In the genomic region with DNA sequence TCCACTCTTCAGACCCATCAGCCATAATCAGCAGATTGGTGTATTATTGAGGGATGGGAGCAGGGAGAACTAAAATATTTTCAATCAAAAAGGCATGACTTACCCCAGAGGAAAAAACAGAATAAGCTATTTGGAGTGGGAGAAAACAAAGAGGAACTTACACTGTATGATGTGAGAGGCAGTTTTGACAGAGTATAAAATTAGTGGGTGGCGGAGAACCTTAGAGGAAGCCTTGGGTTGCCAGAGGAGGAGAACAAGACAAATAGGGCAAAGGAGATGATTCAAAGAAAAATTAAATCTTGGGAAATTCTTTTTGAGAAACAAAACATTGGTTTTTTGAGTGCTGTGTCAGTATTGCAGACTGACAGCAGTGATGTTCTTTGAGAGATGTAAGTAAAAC, we compare ENCODE assay signal across 20 cellular contexts.
"Had no signal": no experiment of that assay in that cellular context is flagged by ENCODE, and none has a peak within 500 bp of the region (broad histone marks: within the 10 kb centered on the region; RNA-seq: fewer than 3 reads in every experiment).

No MANE protein-coding gene starts in this region.

- DNase-seq: activated CD4-positive, alpha-beta T cell treated with anti-CD3 and anti-CD28 coated beads for 48 hours; activated CD4-positive, alpha-beta T cell treated with anti-CD3 and anti-CD28 coated beads, Interleukin-2, amount 50 U/mL, for 48 hours; activated CD8-positive, alpha-beta memory T cell treated with anti-CD3 and anti-CD28 coated beads for 24 hours; activated effector memory CD4-positive, alpha-beta T cell treated with Interleukin-2 at 50 U/mL for 16 hours; activated naive CD4-positive, alpha-beta T cell treated with anti-CD3 and anti-CD28 coated beads for 36 hours; activated naive CD8-positive, alpha-beta T cell treated with anti-CD3 and anti-CD28 coated beads for 36 hours; dorsolateral prefrontal cortex; effector memory CD4-positive, alpha-beta T cell; gastrocnemius medialis; islet precursor cell; left ventricle myocardium superior; mammary epithelial cell; naive B cell; nephron progenitor cell; sigmoid colon; small intestine; stimulated activated CD4-positive, alpha-beta T cell treated with anti-CD3 and anti-CD28 coated beads, Interleukin-4, amount 100 ng/mL, for 24 hours; WERI-Rb-1 had no signal

- ATAC-seq: activated CD4-positive, CD25-positive, alpha-beta regulatory T cell treated with anti-CD3 and anti-CD28 coated beads, Interleukin-2, amount 50 U/mL, for 24 hours; gastrocnemius medialis; stimulated activated effector memory CD8-positive, alpha-beta T cell treated with anti-CD3 and anti-CD28 coated beads, Interleukin-12 subunit alpha, Interleukin-12 subunit beta, amount 100 ng/mL, for 72 hours had no signal
